21 cellular contexts compared by ENCODE assay signal in the genomic region with DNA sequence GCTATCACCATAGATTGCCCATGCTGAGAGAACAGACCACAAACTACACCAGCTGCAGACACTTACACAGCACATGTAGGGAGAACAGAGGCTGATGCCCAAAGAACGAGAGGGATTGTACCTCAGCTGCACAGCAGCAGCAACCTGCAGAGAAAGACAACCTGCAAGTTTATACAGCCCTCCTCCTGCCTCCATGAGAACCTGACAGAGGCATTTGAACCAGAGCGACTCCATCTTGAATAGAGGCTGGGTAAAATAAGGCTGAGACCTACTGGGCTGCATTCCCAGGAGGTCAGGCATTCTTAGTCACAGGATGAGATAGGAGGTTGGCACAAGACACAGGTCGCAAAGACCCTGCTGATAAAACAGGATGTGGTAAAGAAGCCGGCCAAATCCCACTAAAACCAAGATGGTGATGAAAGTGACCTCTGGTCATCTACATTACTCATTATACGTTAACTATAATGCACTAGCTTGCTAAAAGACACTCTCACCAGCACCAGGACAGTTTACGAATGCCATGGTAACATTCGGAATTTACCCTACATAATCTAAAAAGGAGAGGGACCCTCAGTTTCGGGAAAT.
A peak's percentile ranks its signal among the peaks of the same experiment; 100 is the strongest.
DNase-seq lines count a peak whose midpoint lies in the region; ATAC-seq, FAIRE-seq and TF ChIP-seq lines count a peak whose summit lies in the region.
"Had no signal": no experiment of that assay in that cellular context is flagged by ENCODE, and none has a peak within 500 bp of the region (broad histone marks: within the 10 kb centered on the region; RNA-seq: fewer than 3 reads in every experiment).

No MANE protein-coding gene starts in this region.

- TF ChIP-seq CTCF in choroid plexus epithelial cell (conservative IDR thresholded peaks at IDR 0.05; ENCODE audit: low read depth, low read length), result no peak

- peak; percentile 69 for FAIRE-seq in H54 (lab: Jason Lieb, UNC)
- FAIRE-seq: HepG2, islet of Langerhans had no signal

- DNase-seq in H54 (ENCODE audit: insufficient read length, low spot score) (no peak), RPMI7951 (ENCODE audit: low read depth) (peak; percentile 94), choroid plexus epithelial cell (ENCODE audit: low read depth) (peak; percentile 68), renal cortical epithelial cell (ENCODE audit: low read depth) (peak; percentile 36), cardiac septum (ENCODE audit: low spot score) (no peak)
- DNase-seq: activated CD4-positive, alpha-beta T cell treated with anti-CD3 and anti-CD28 coated beads, Interleukin-2, amount 10 ng/mL, durations not matched to agents 24 days and 14 days; activated naive CD8-positive, alpha-beta T cell treated with anti-CD3 and anti-CD28 coated beads for 36 hours; activated T-cell treated with anti-CD3 and anti-CD28 coated beads for 4 hours; CD4-positive, alpha-beta T cell; H9; NCI-H1048; NCI-H2171 treated with DMSO at 0.1 percent for 48 hours; SHP77 treated with DMSO at 0.1 percent for 48 hours; stimulated activated CD4-positive, alpha-beta T cell treated with anti-CD3 and anti-CD28 coated beads, Interleukin-4, amount 100 ng/mL, for 24 hours had no signal

- intact Hi-C loops in cardiac septum (cut with DNase I), result loop anchor here (5.0 kb wide), 1 partner anchor 40 kb away; no protein-coding TSS in a partner anchor

- ATAC-seq in GM18517 (IDR thresholded peaks at IDR 0.05; ENCODE audit: unreplicated experiment) (no peak), HG02798 (IDR thresholded peaks at IDR 0.05; ENCODE audit: poor library complexity, unreplicated experiment) (no peak)
- no peak for ATAC-seq in activated CD4-positive, CD25-positive, alpha-beta regulatory T cell treated with anti-CD3 and anti-CD28 coated beads, Interleukin-2, amount 50 U/mL, for 24 hours
- ATAC-seq: HepG2 had no signal

- TF ChIP-seq POLR2A in H54 (IDR thresholded peaks at IDR 0.05; ENCODE audit: low read depth, low read length), result no peak

- H3K4me3 ChIP-seq in choroid plexus epithelial cell (ENCODE audit: low read depth, low read length), result no peak overlapping the region
- H3K4me3 ChIP-seq: right atrium auricular region, thoracic aorta had no signal

Comparison
In these comparisons a context has a peak if more than half of its experiments do, and no peak if none do; other contexts are left out.
1. DNase-seq: peak in RPMI7951 (single experiment), choroid plexus epithelial cell (single experiment) and renal cortical epithelial cell (single experiment); none in H54 (single experiment) and cardiac septum (single experiment).